Comparison of ENCODE assay signal across 6 cellular contexts in genomic region chr5:177545487-177546261, GRCh38. TPM values are rescaled to one million over a fixed set of nuclear protein-coding genes. Genes with fewer than 3 reads are reported as not detected.
DNase-seq lines count a peak whose midpoint lies in the region; ATAC-seq and TF ChIP-seq lines count a peak whose summit lies in the region.

No MANE protein-coding gene starts in this region.

- no peak overlapping the region for H3K4me3 ChIP-seq in A673 (ENCODE audit: low read depth, low read length, poor library complexity, severe bottlenecking)
- no peak overlapping the region for H3K4me3 ChIP-seq in PC-9

- H3F3A ChIP-seq in PC-9 (ENCODE audit: insufficient read depth, low read depth), result peaks cover 27% of the 10 kb centered on the region

- POLR2A ChIA-PET in A673 (lab: Charles Lee; ENCODE audit: low non-redundant PET) (interaction anchor here (0.6 kb wide), 3 partner anchors 33 to 141 kb away, joined by 3 to 10 read pairs (median 4); no protein-coding TSS in a partner anchor), PC-9 (lab: Charles Lee; ENCODE audit: unreplicated experiment) (interaction anchor here (0.6 kb wide), 1 partner anchor 141 kb away, joined by 3 read pairs; no protein-coding TSS in a partner anchor)

- no peaks in the 10 kb centered on the region for H3K27me3 ChIP-seq in A673 (replicated peaks; ENCODE audit: insufficient read depth, low read depth, low read length, poor library complexity)
- no peaks in the 10 kb centered on the region for H3K27me3 ChIP-seq in PC-9 (ENCODE audit: insufficient read depth, low read depth)

- H3K4me1 ChIP-seq in A673 (ENCODE audit: insufficient read depth, low read length, poor library complexity, severe bottlenecking) (peaks cover 20% of the 10 kb centered on the region), PC-9 (replicated peaks; ENCODE audit: insufficient read depth) (peaks cover 31% of the 10 kb centered on the region)

- no TSS peak for BruUV-seq in A673 (replicated peaks; lab: Mats Ljungman, UMichigan)
- BruUV-seq in PC-9 (replicated peaks; lab: Mats Ljungman, UMichigan), result no TSS peak

- H2AFZ ChIP-seq in PC-9, result no peak overlapping the region

- TF ChIP-seq CTCF in A673 (conservative IDR thresholded peaks at IDR 0.05; ENCODE audit: low read depth, low read length) (no peak), PC-9 (conservative IDR thresholded peaks at IDR 0.05) (no peak)

- peak overlapping the region; percentile 31 for H3K4me2 ChIP-seq in PC-9

- peaks cover 62% of the 10 kb centered on the region for H4K20me1 ChIP-seq in PC-9 (ENCODE audit: insufficient read depth)

- no peaks in the 10 kb centered on the region for H3K9me2 ChIP-seq in PC-9 (ENCODE audit: insufficient read depth)

- no peaks in the 10 kb centered on the region for H3K9me3 ChIP-seq in A673 (ENCODE audit: low read depth, low read length, poor library complexity, severe bottlenecking)
- H3K9me3 ChIP-seq in PC-9 (ENCODE audit: insufficient read depth, low read depth), result no peaks in the 10 kb centered on the region

- peaks cover 58% of the 10 kb centered on the region for H3K79me2 ChIP-seq in PC-9 (ENCODE audit: low read depth)

- CTCF ChIA-PET in A673 (lab: Charles Lee), result no interaction called here
- CTCF ChIA-PET in PC-9 (lab: Charles Lee), result interaction anchor here (1.1 to 1.6 kb wide), 3 partner anchors 29 to 532 kb away, joined by 3 to 4 read pairs (median 4); partner anchors contain the start of gene DDX41

- DNase-seq in A673 (ENCODE audit: low spot score) (peak; percentile 26), PC-9 (no peak), hepatic stellate cell (ENCODE audit: low spot score) (peak; percentile 53), NAMALWA (ENCODE audit: low spot score) (no peak), NCI-H345 (lab: John Stamatoyannopoulos, UW) (no peak)

- H3K27ac ChIP-seq in A673 (ENCODE audit: low read depth, low read length, poor library complexity, severe bottlenecking) (peak overlapping the region; percentile 75), PC-9 (peak overlapping the region; percentile 69)

- no peak for ATAC-seq in GM19395 (IDR thresholded peaks at IDR 0.05; ENCODE audit: unreplicated experiment)

- intact Hi-C loops in A673 (cut with micrococcal nuclease; ENCODE audit: unreplicated experiment), result no loop called here
- intact Hi-C loops in PC-9 (cut with micrococcal nuclease; ENCODE audit: unreplicated experiment), result no loop called here

- H3K36me3 ChIP-seq in A673 (ENCODE audit: insufficient read depth, low read length, poor library complexity, severe bottlenecking) (peaks cover 8% of the 10 kb centered on the region), PC-9 (ENCODE audit: low read depth) (no peaks in the 10 kb centered on the region)

RNA-seq across cellular contexts. Expression of gene FAM193B, which starts 8.7 kb away (rescaled TPM):
- total RNA-seq in A673 (2021) (43.8 and 53.5 TPM in 2 replicates), PC-9 (2021) (70.4 and 102 TPM in 2 replicates)

RNA-seq across cellular contexts. Expression of gene DDX41, which starts 28.9 kb away (rescaled TPM):
- total RNA-seq in A673 (2021), result 82.3 and 87.7 TPM in 2 replicates
- total RNA-seq in PC-9 (2021), result 90.8 and 93.1 TPM in 2 replicates

RNA-seq across cellular contexts. Expression of gene DOK3, which starts 36.0 kb away (rescaled TPM):
- total RNA-seq in A673 (2021), result 13.1 and 15.0 TPM in 2 replicates
- total RNA-seq in PC-9 (2021), result 12.2 and 12.3 TPM in 2 replicates

RNA-seq across cellular contexts. Expression of gene TMED9, which starts 46.3 kb away (rescaled TPM):
- total RNA-seq in A673 (2021) (88.6 and 90.1 TPM in 2 replicates), PC-9 (2021) (168 and 173 TPM in 2 replicates)

RNA-seq across cellular contexts. Expression of gene PDLIM7, which starts 48.3 kb away (rescaled TPM):
- total RNA-seq in A673 (2021), result 116 and 132 TPM in 2 replicates
- total RNA-seq in PC-9 (2021), result 167 and 202 TPM in 2 replicates

Comparison
In these comparisons a context has a peak if more than half of its experiments do, and no peak if none do; other contexts are left out.
1. DNase-seq: peak in A673 (single experiment) and hepatic stellate cell (single experiment); none in PC-9 (0 of 2), NAMALWA (single experiment) and NCI-H345 (single experiment).